ENCODE assay signal across 29 cellular contexts in genomic region chr11:1469911-1470680, GRCh38. TPM values are rescaled to one million over a fixed set of nuclear protein-coding genes. Genes with fewer than 3 reads are reported as not detected.
A peak's percentile ranks its signal among the peaks of the same experiment; 100 is the strongest.
DNase-seq lines count a peak whose midpoint lies in the region; ATAC-seq, FAIRE-seq and TF ChIP-seq lines count a peak whose summit lies in the region.
"Had no signal": no experiment of that assay in that cellular context is flagged by ENCODE, and none has a peak within 500 bp of the region (broad histone marks: within the 10 kb centered on the region; RNA-seq: fewer than 3 reads in every experiment).

No MANE protein-coding gene starts in this region.

- H3K27me3 ChIP-seq in right atrium auricular region (no peaks in the 10 kb centered on the region), K562 (ENCODE audit: control insufficient read depth in 2 of 2, insufficient read depth in 2 of 2, low read length in 2 of 2) (no peaks in the 10 kb centered on the region)
- H3K27me3 ChIP-seq: BE2C, MG63, SJCRH30 had no signal

- no peak overlapping the region for H3K4me3 ChIP-seq in right atrium auricular region
- H3K4me3 ChIP-seq in K562 = no peak overlapping the region
- H3K4me3 ChIP-seq: HAP-1, MG63, SJCRH30 had no signal

- H3K4me2 ChIP-seq in K562 (ENCODE audit: insufficient read depth, low read length) = no peak overlapping the region

- peaks cover 0 to 14% of the 10 kb centered on the region in 2 donors for H3K4me1 ChIP-seq in right atrium auricular region
- H3K4me1 ChIP-seq in K562 (replicated peaks in 1 of 2; ENCODE audit: control insufficient read depth in 2 of 2, insufficient read depth in 2 of 2, low read length in 2 of 2) = peaks cover 0 to 27% of the 10 kb centered on the region in 2 experiments; a peak in 2 of 5 replicates
- H3K4me1 ChIP-seq: BE2C, HAP-1, SJCRH30 had no signal

- no peak overlapping the region; a peak in 1 of 4 replicates for H3K9ac ChIP-seq in K562 (ENCODE audit: insufficient read depth in 1 of 2, low read depth in 2 of 2, low read length in 2 of 2)

- intact Hi-C loops in Right ventricle myocardium inferior (cut with DNase I) = no loop called here
- intact Hi-C loops in K562 (cut with micrococcal nuclease) = no loop called here
- intact Hi-C loops in left colon (cut with DNase I, micrococcal nuclease) = no loop called here

- in situ Hi-C loops in K562 (cut with MboI) = no loop called here

- no peak overlapping the region for H2AFZ ChIP-seq in K562 (ENCODE audit: low read depth, low read length)

- H3K27ac Mint-ChIP-seq in stimulated activated effector memory CD8-positive, alpha-beta T cell treated with anti-CD3 and anti-CD28 coated beads, Interleukin-12 subunit alpha, Interleukin-12 subunit beta, amount 100 ng/mL, for 72 hours = no peak overlapping the region
- no peak overlapping the region for H3K27ac Mint-ChIP-seq in endothelial cell (ENCODE audit: unreplicated experiment)
- H3K27ac Mint-ChIP-seq: CD4-positive, CD25-positive, alpha-beta regulatory T cell; HFFc6 had no signal

- no TSS peak for BruUV-seq in K562 (replicated peaks; lab: Mats Ljungman, UMichigan)

- H3K9me3 ChIP-seq in right atrium auricular region (no peaks in the 10 kb centered on the region), K562 (replicated peaks; ENCODE audit: control insufficient read depth, insufficient read depth, low read depth, low read length) (no peaks in the 10 kb centered on the region)
- H3K9me3 ChIP-seq: BE2C, HAP-1, MG63, SJCRH30 had no signal

- H3K36me3 ChIP-seq in right atrium auricular region = peaks cover 58% of the 10 kb centered on the region
- H3K36me3 ChIP-seq in K562 (ENCODE audit: control insufficient read depth, insufficient read depth, low read length) = peaks cover 3% of the 10 kb centered on the region; the same call in 1 of the 3 replicates
- H3K36me3 ChIP-seq: BE2C, HAP-1, SJCRH30 had no signal

- FAIRE-seq in K562 (lab: Jason Lieb, UNC) = no peak
- FAIRE-seq: GM12892, GM19239, RCC 7860 had no signal

- H3K4me3 Mint-ChIP-seq in stimulated activated effector memory CD8-positive, alpha-beta T cell treated with anti-CD3 and anti-CD28 coated beads, Interleukin-12 subunit alpha, Interleukin-12 subunit beta, amount 100 ng/mL, for 72 hours = no peak overlapping the region
- no peak overlapping the region for H3K4me3 Mint-ChIP-seq in endothelial cell (ENCODE audit: unreplicated experiment)
- H3K4me3 Mint-ChIP-seq: CD4-positive, CD25-positive, alpha-beta regulatory T cell; HFFc6 had no signal

- peaks cover 10% of the 10 kb centered on the region for H3K4me1 Mint-ChIP-seq in stimulated activated effector memory CD8-positive, alpha-beta T cell treated with anti-CD3 and anti-CD28 coated beads, Interleukin-12 subunit alpha, Interleukin-12 subunit beta, amount 100 ng/mL, for 72 hours
- peaks cover 3% of the 10 kb centered on the region for H3K4me1 Mint-ChIP-seq in endothelial cell (ENCODE audit: unreplicated experiment)
- H3K4me1 Mint-ChIP-seq: CD4-positive, CD25-positive, alpha-beta regulatory T cell had no signal

- CTCF ChIA-PET in K562 (lab: Yijun Ruan, JAX; ENCODE audit: low intra/inter-chr PET ratio) = no interaction called here

- ATAC-seq in Right ventricle myocardium inferior (no peak), K562 (no peak), left colon (peak; percentile 6)
- ATAC-seq in stimulated activated effector memory CD8-positive, alpha-beta T cell treated with anti-CD3 and anti-CD28 coated beads, Interleukin-12 subunit alpha, Interleukin-12 subunit beta, amount 100 ng/mL, for 72 hours = peak; percentile 3

- TF ChIP-seq POLR2A in K562 (conservative IDR thresholded peaks at IDR 0.05) = no peak

- H3K27me3 Mint-ChIP-seq in endothelial cell (ENCODE audit: unreplicated experiment) = peaks cover 16% of the 10 kb centered on the region
- H3K27me3 Mint-ChIP-seq: CD4-positive, CD25-positive, alpha-beta regulatory T cell had no signal

- 85% methylated on average over 14 of the region's 35 CpGs for WGBS in K562 (ENCODE audit: insufficient coverage, low coverage, missing lambda C conversion rate)

- POLR2A ChIA-PET in K562 (lab: Yijun Ruan, JAX) = interaction anchor here (0.8 kb wide), 1 partner anchor 23 kb away, joined by 4 read pairs; no protein-coding TSS in a partner anchor

- no peaks in the 10 kb centered on the region for H3K9me3 Mint-ChIP-seq in stimulated activated effector memory CD8-positive, alpha-beta T cell treated with anti-CD3 and anti-CD28 coated beads, Interleukin-12 subunit alpha, Interleukin-12 subunit beta, amount 100 ng/mL, for 72 hours
- H3K9me3 Mint-ChIP-seq in endothelial cell (ENCODE audit: unreplicated experiment) = no peaks in the 10 kb centered on the region
- H3K9me3 Mint-ChIP-seq: HFFc6 had no signal

- H3K27ac ChIP-seq in right atrium auricular region = no peak overlapping the region
- no peak overlapping the region for H3K27ac ChIP-seq in K562 (ENCODE audit: extremely low read depth, low read depth, low read length)
- H3K27ac ChIP-seq: SJCRH30 had no signal

- TF ChIP-seq CTCF in right atrium auricular region (IDR thresholded peaks at IDR 0.05) (no peak), K562 (IDR thresholded peaks at IDR 0.05 in 2 of 3, conservative IDR thresholded peaks at IDR 0.05 in 1 of 3; ENCODE audit: insufficient read depth in 2 of 3, low read depth in 1 of 3, low read length in 3 of 3) (no peak), endothelial cell (IDR thresholded peaks at IDR 0.05; ENCODE audit: unreplicated experiment) (no peak)

- no peaks in the 10 kb centered on the region for H3K79me2 ChIP-seq in K562 (ENCODE audit: control insufficient read depth, insufficient read depth, low read length)

- no peaks in the 10 kb centered on the region for H3K9me1 ChIP-seq in K562 (ENCODE audit: control insufficient read depth, insufficient read depth, low read length)

- peaks cover 20% of the 10 kb centered on the region for H3K36me3 Mint-ChIP-seq in stimulated activated effector memory CD8-positive, alpha-beta T cell treated with anti-CD3 and anti-CD28 coated beads, Interleukin-12 subunit alpha, Interleukin-12 subunit beta, amount 100 ng/mL, for 72 hours
- H3K36me3 Mint-ChIP-seq in endothelial cell (ENCODE audit: low read depth, unreplicated experiment) = peaks cover 10% of the 10 kb centered on the region

- TF ChIP-seq EP300 in K562 (IDR thresholded peaks at IDR 0.05; ENCODE audit: low read length) = no peak

- DNase-seq in Right ventricle myocardium inferior (ENCODE audit: missing footprints) (peak; percentile 64), right atrium auricular region (ENCODE audit: low spot score) (no peak), K562 (ENCODE audit: extremely low read depth in 1 of 4, low spot score in 3 of 4) (no peak), left colon (no peak), NCI-H2107 (lab: John Stamatoyannopoulos, UW) (no peak), T-helper 1 cell (no peak), endothelial cell (ENCODE audit: low spot score) (no peak)
- no peak for DNase-seq in stimulated activated effector memory CD8-positive, alpha-beta T cell treated with anti-CD3 and anti-CD28 coated beads, Interleukin-12 subunit alpha, Interleukin-12 subunit beta, amount 100 ng/mL, for 72 hours (ENCODE audit: low spot score in 2 of 2)
- DNase-seq: 8988T; ACHN; BE2C; CD4-positive, CD25-positive, alpha-beta regulatory T cell; DMS153; DND-41; GOT3; HFFc6; KG1; MG63; NCI-H1105 treated with DMSO at 0.1 percent for 48 hours; NCI-H146; NCI-H1930; NCI-H446; NCI-H524 treated with DMSO at 0.1 percent for 48 hours; NCI-H774; SJCRH30 had no signal

- 0 out of 2 replicates have a peak, but pooled peaks cover 11% of the 10 kb centered on the region for H4K20me1 ChIP-seq in K562 (replicated peaks; ENCODE audit: control insufficient read depth, insufficient read depth, low read length)

- TF ChIP-seq RAD21 in K562 (CRISPR knock-in tag; conservative IDR thresholded peaks at IDR 0.05 in 1 of 2, IDR thresholded peaks at IDR 0.05 in 1 of 2) = no peak

TF ChIP-seq in K562, 482 proteins besides CTCF, POLR2A, EP300 and RAD21:
- TF ChIP-seq RBM22 (IDR thresholded peaks at IDR 0.05; ENCODE audit: low read depth, low read length, poor library complexity, severe bottlenecking) = peak; percentile 53
- TF ChIP-seq SMARCC2 (IDR thresholded peaks at IDR 0.05; ENCODE audit: low read depth) = no peak

RNA-seq across cellular contexts. Expression of gene MOB2, which starts 16.5 kb away (rescaled TPM):
- 48.7 TPM for total RNA-seq in Right ventricle myocardium inferior
- total RNA-seq in right atrium auricular region = 10 to 100 TPM; 22.0 to 27.9 TPM
- 14.8 and 29.8 TPM in 2 replicates for total RNA-seq in K562 (2011; cell fraction: chromatin; rRNA removed; ENCODE audit: low replicate concordance)
- total RNA-seq in K562 (2011; cell fraction: nucleolus; rRNA removed) = 29.5 and 31.0 TPM in 2 replicates
- total RNA-seq in K562 (2011; cell fraction: nucleoplasm; rRNA removed) = 17.6 and 19.9 TPM in 2 replicates
- 18.9 and 19.1 TPM in 2 replicates for total RNA-seq in K562 (2014; rRNA removed)
- total RNA-seq in K562 (2014; rRNA removed; fragmentation: Illumina TruSeq; extraction: Trizol) = 9.0 and 16.7 TPM in 2 replicates
- total RNA-seq in K562 (2015; rRNA removed; fragmentation: Illumina TruSeq; extraction: Trizol) = 18.9 and 19.2 TPM in 2 replicates
- total RNA-seq in K562 (2021) = 23.6 and 24.9 TPM in 2 replicates
- 30.4 and 33.3 TPM in 2 replicates for polyA plus RNA-seq in K562 (2011; rRNA removed)
- 32.0 and 48.0 TPM in 2 replicates for polyA plus RNA-seq in K562 (2011; cell fraction: cytosol; rRNA removed)
- polyA plus RNA-seq in K562 (2011; cell fraction: nucleus; rRNA removed) = 38.7 and 62.4 TPM in 2 replicates
- 19.2 and 26.7 TPM in 2 replicates for polyA plus RNA-seq in K562 (2012)
- 36.8 and 46.3 TPM in 2 replicates for polyA plus RNA-seq in K562 (2014; fragmentation: Illumina TruSeq; extraction: Trizol)
- under 1 TPM; 0.17 to 0.41 TPM for polyA plus RNA-seq in K562 (2014; fragmentation: Nextera tagmentation; extraction: Ambion mirVana)
- 24.3 and 27.5 TPM in 2 replicates for polyA plus RNA-seq in K562 (2014; rRNA removed)
- polyA minus RNA-seq in K562 (2011; rRNA and poly(A)+ RNA removed) = 16.6 and 22.5 TPM in 2 replicates
- polyA minus RNA-seq in K562 (2011; cell fraction: cytosol; rRNA and poly(A)+ RNA removed) = 10.3 and 13.7 TPM in 2 replicates
- 7.5 and 12.7 TPM in 2 replicates for polyA minus RNA-seq in K562 (2011; cell fraction: nucleus; rRNA and poly(A)+ RNA removed)
- total RNA-seq in left colon = 10 to 100 TPM; 48.3 to 55.8 TPM
- 37.5 TPM for total RNA-seq in endothelial cell (ENCODE audit: unreplicated experiment)

Comparison
In these comparisons a context has a peak if more than half of its experiments do, and no peak if none do; other contexts are left out.
1. ATAC-seq: peak in left colon (single experiment) and stimulated activated effector memory CD8-positive, alpha-beta T cell treated with anti-CD3 and anti-CD28 coated beads, Interleukin-12 subunit alpha, Interleukin-12 subunit beta, amount 100 ng/mL, for 72 hours (single experiment); none in Right ventricle myocardium inferior (single experiment) and K562 (single experiment).